In the genomic region with DNA sequence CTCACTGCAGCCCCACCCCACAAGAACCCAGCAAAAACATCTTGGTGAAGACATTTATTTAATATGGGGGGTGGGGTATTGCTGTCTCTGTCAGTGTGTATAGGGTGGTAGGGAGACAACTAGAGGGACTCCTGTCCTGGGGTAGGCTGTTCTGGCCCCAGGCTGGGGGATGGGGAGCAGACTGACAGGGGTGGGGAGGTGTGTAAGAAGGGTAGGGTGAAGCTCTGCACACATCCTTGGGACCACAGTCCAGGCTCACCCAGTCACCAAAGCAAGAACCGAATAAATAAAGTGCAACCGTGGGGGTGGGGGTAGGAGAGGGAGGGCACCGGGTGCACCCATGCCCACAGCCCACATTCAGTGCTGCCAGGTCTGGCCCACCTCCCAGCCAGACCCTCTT, we compare ENCODE assay signal across 4 cellular contexts. TPM values are rescaled to one million over a fixed set of nuclear protein-coding genes. Genes with fewer than 3 reads are reported as not detected.
"Had no signal": no experiment of that assay in that cellular context is flagged by ENCODE, and none has a peak within 500 bp of the region (broad histone marks: within the 10 kb centered on the region; RNA-seq: fewer than 3 reads in every experiment).

No MANE protein-coding gene starts in this region.

- H3K4me3 ChIP-seq: GM12878 had no signal

- ATAC-seq: GM12878 had no signal

- DNase-seq: GDM1, GF-D8 had no signal

RNA-seq across cellular contexts. Expression of gene HPX, which starts 7.8 kb away (rescaled TPM):
- total RNA-seq: G401 had no signal
